In genomic region chr6:18609715-18610114, GRCh38 we compare ENCODE assay signal across 25 cellular contexts.
DNase-seq lines count a peak whose midpoint lies in the region; ATAC-seq, FAIRE-seq and TF ChIP-seq lines count a peak whose summit lies in the region.
"Had no signal": no experiment of that assay in that cellular context is flagged by ENCODE, and none has a peak within 500 bp of the region (broad histone marks: within the 10 kb centered on the region; RNA-seq: fewer than 3 reads in every experiment).

No MANE protein-coding gene starts in this region.

- DNase-seq in MCF 10A (ENCODE audit: unreplicated experiment) (peak; percentile 16), breast epithelium (ENCODE audit: low spot score in 2 of 2) (no peak), NCI-H446 treated with DMSO at 0.1 percent for 48 hours (lab: John Stamatoyannopoulos, UW) (peak; percentile 35), bronchial epithelial cell (ENCODE audit: low read depth) (peak; percentile 49), renal cortical epithelial cell (ENCODE audit: low read depth) (peak; percentile 8), Peyer's patch (no peak), AG20443 (ENCODE audit: low spot score) (no peak), Right ventricle myocardium superior (no peak)
- DNase-seq: BE2C, DND-41, H7, Karpas-422, NCI-H1694, NCI-H2081, NCI-H2171, NCI-H345, NCI-H526, RPMI8226, SHP77 treated with DMSO at 0.1 percent for 48 hours had no signal

- CTCF ChIA-PET in MCF 10A (lab: Yijun Ruan, JAX): no interaction called here

- no peak overlapping the region for H3K4me3 Mint-ChIP-seq in MCF 10A (ENCODE audit: unreplicated experiment)
- H3K4me3 Mint-ChIP-seq: IgD-negative memory B cell had no signal

- H3K27ac ChIP-seq in breast epithelium (no peak overlapping the region), Peyer's patch (no peak overlapping the region)
- H3K27ac ChIP-seq: HL-60, SK-N-MC had no signal

- no peak for TF ChIP-seq CTCF in MCF 10A (IDR thresholded peaks at IDR 0.05; ENCODE audit: unreplicated experiment)
- no peak for TF ChIP-seq CTCF in breast epithelium (IDR thresholded peaks at IDR 0.05)
- TF ChIP-seq CTCF in bronchial epithelial cell (IDR thresholded peaks at IDR 0.05; ENCODE audit: insufficient read depth, low read length, severe bottlenecking): no peak
- TF ChIP-seq CTCF in Peyer's patch (IDR thresholded peaks at IDR 0.05): no peak

- H3K27me3 Mint-ChIP-seq in MCF 10A (ENCODE audit: insufficient read depth, unreplicated experiment): peaks cover 42% of the 10 kb centered on the region

- H3K9me3 ChIP-seq in breast epithelium: peaks cover 5 to 9% of the 10 kb centered on the region in 2 donors
- H3K9me3 ChIP-seq in Peyer's patch: no peaks in the 10 kb centered on the region
- H3K9me3 ChIP-seq: BE2C had no signal

- H3K4me1 Mint-ChIP-seq in MCF 10A (ENCODE audit: insufficient read depth, unreplicated experiment): no peaks in the 10 kb centered on the region
- H3K4me1 Mint-ChIP-seq: IgD-negative memory B cell had no signal

- no peaks in the 10 kb centered on the region for H3K36me3 Mint-ChIP-seq in MCF 10A (ENCODE audit: insufficient read depth, unreplicated experiment)
- H3K36me3 Mint-ChIP-seq: IgD-negative memory B cell had no signal

- no TSS peak for BruUV-seq in MCF 10A (replicated peaks; lab: Mats Ljungman, UMichigan)

- TF ChIP-seq POLR2A in breast epithelium (IDR thresholded peaks at IDR 0.05) (no peak), Peyer's patch (IDR thresholded peaks at IDR 0.05) (no peak)

- ATAC-seq in Right ventricle myocardium superior (ENCODE audit: poor library complexity): no peak
- ATAC-seq: GM12878 had no signal

- H3K27me3 ChIP-seq in breast epithelium: no peaks in the 10 kb centered on the region
- no peaks in the 10 kb centered on the region for H3K27me3 ChIP-seq in bronchial epithelial cell (ENCODE audit: control insufficient read depth, insufficient read depth, low read length)
- no peaks in the 10 kb centered on the region for H3K27me3 ChIP-seq in Peyer's patch
- H3K27me3 ChIP-seq: BE2C had no signal

- H3K36me3 ChIP-seq in breast epithelium (no peaks in the 10 kb centered on the region), bronchial epithelial cell (ENCODE audit: control insufficient read depth, insufficient read depth, low read length) (no peaks in the 10 kb centered on the region), Peyer's patch (no peaks in the 10 kb centered on the region)
- H3K36me3 ChIP-seq: BE2C had no signal

- H3K4me1 ChIP-seq in breast epithelium (no peaks in the 10 kb centered on the region), Peyer's patch (no peaks in the 10 kb centered on the region)
- H3K4me1 ChIP-seq: BE2C had no signal

- intact Hi-C loops in MCF 10A (cut with micrococcal nuclease) (no loop called here), breast epithelium (cut with DNase I; ENCODE audit: low total_unique reads) (no loop called here), Right ventricle myocardium superior (cut with DNase I) (no loop called here)

- no peak overlapping the region for H3K4me3 ChIP-seq in breast epithelium
- H3K4me3 ChIP-seq in bronchial epithelial cell (ENCODE audit: low read depth, low read length): no peak overlapping the region
- H3K4me3 ChIP-seq in Peyer's patch: no peak overlapping the region
- H3K4me3 ChIP-seq: GM12878, SK-N-MC had no signal

- no peak overlapping the region for H3K27ac Mint-ChIP-seq in MCF 10A (ENCODE audit: low read depth, unreplicated experiment)
- H3K27ac Mint-ChIP-seq: IgD-negative memory B cell had no signal

- POLR2A ChIA-PET in MCF 10A (lab: Yijun Ruan, JAX): no interaction called here

- FAIRE-seq in bronchial epithelial cell (lab: Jason Lieb, UNC): no peak
- FAIRE-seq: A204.1, GM12878, HTR-8/SVneo had no signal

- H3K9me3 Mint-ChIP-seq in MCF 10A (ENCODE audit: unreplicated experiment): no peaks in the 10 kb centered on the region

Comparison
In these comparisons a context has a peak if more than half of its experiments do, and no peak if none do; other contexts are left out.
1. DNase-seq: peak in MCF 10A (single experiment), NCI-H446 treated with DMSO at 0.1 percent for 48 hours (single experiment), bronchial epithelial cell (single experiment) and renal cortical epithelial cell (single experiment); none in breast epithelium (0 of 2), Peyer's patch (0 of 3), AG20443 (single experiment) and Right ventricle myocardium superior (single experiment).